In the genomic region with DNA sequence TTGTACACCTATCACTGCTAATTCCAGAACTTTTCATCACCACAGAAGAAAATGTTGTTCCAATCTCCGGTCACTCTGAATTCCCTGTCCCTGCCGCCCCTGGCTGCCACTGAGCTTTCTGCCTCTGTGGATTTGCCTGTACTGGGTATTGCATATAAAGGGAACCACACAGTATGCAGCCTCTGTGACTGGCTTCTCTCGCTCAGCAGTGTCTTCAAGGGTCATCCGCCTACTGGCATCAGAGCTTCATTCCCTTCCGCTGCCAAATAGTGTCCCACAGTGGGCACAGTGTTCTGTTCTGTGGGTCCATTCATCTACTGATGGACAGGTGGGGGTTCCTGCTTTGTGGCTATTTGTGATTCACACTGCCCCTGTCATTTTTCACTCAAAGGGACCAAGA, we compare ENCODE assay signal across 12 cellular contexts. TPM values are rescaled to one million over a fixed set of nuclear protein-coding genes. Genes with fewer than 3 reads are reported as not detected.
DNase-seq lines count a peak whose midpoint lies in the region.
"Had no signal": no experiment of that assay in that cellular context is flagged by ENCODE, and none has a peak within 500 bp of the region (broad histone marks: within the 10 kb centered on the region; RNA-seq: fewer than 3 reads in every experiment).

No MANE protein-coding gene starts in this region.

- H3K36me3 ChIP-seq in BLaER1, result peaks cover 90% of the 10 kb centered on the region

- H3K4me1 ChIP-seq in BLaER1, result peaks cover 23% of the 10 kb centered on the region

- H3K9ac ChIP-seq in BLaER1, result no peak overlapping the region
- H3K9ac ChIP-seq: GM23248 had no signal

- H3K27ac ChIP-seq in BLaER1 (no peak overlapping the region), caudate nucleus (ENCODE audit: low read depth, low read length) (peak overlapping the region; percentile 18)
- H3K27ac ChIP-seq: A549, GM23248, HL-60 had no signal

- in situ Hi-C loops in ACHN (cut with HindIII; ENCODE audit: low pct_ligation_motif_present, low pct_unique_long_range_greater_than_20kb, low sequenced_read_pairs), result no loop called here

- H3K4me3 ChIP-seq in BLaER1, result no peak overlapping the region
- H3K4me3 ChIP-seq: A549, GM23248 had no signal

- H3K27me3 ChIP-seq in BLaER1, result no peaks in the 10 kb centered on the region

- H4K20me1 ChIP-seq in BLaER1, result peaks cover 11% of the 10 kb centered on the region; the same call in 1 of the 2 replicates

- H3K9me3 ChIP-seq in BLaER1, result peaks cover 17% of the 10 kb centered on the region
- H3K9me3 ChIP-seq: Caco-2 had no signal

- peak overlapping the region; percentile 39 for H3K4me2 ChIP-seq in BLaER1
- H3K4me2 ChIP-seq: A549 had no signal

- peak in 3 of 61 donors; percentile 18 to 44 (median 34) for DNase-seq in caudate nucleus (lab: John Stamatoyannopoulos, UW)
- DNase-seq in mesenteric fat pad (ENCODE audit: low spot score), result peak; percentile 49
- DNase-seq in superior temporal gyrus (ENCODE audit: extremely low spot score), result peak; percentile 14
- no peak for DNase-seq in ACHN
- DNase-seq in activated T-cell treated with anti-CD3 and anti-CD28 coated beads, Interleukin-2, amount 50 U/mL, for 1 hour, result no peak
- DNase-seq in 8988T, result no peak
- DNase-seq: CD8-positive, alpha-beta memory T cell; GM23248 had no signal

RNA-seq across cellular contexts. Expression of a gene that starts 5.3 kb away (rescaled TPM):
- 26.3 TPM for total RNA-seq in mesenteric fat pad

RNA-seq across cellular contexts. Expression of a gene that starts 10.1 kb away (rescaled TPM):
- total RNA-seq in mesenteric fat pad, result 48.0 TPM

Comparison
In these comparisons a context has a peak if more than half of its experiments do, and no peak if none do; other contexts are left out.
1. DNase-seq: peak in mesenteric fat pad (single experiment) and superior temporal gyrus (single experiment); none in ACHN (single experiment), activated T-cell treated with anti-CD3 and anti-CD28 coated beads, Interleukin-2, amount 50 U/mL, for 1 hour (single experiment) and 8988T (single experiment).